8 cellular contexts compared by ENCODE assay signal in the genomic region with DNA sequence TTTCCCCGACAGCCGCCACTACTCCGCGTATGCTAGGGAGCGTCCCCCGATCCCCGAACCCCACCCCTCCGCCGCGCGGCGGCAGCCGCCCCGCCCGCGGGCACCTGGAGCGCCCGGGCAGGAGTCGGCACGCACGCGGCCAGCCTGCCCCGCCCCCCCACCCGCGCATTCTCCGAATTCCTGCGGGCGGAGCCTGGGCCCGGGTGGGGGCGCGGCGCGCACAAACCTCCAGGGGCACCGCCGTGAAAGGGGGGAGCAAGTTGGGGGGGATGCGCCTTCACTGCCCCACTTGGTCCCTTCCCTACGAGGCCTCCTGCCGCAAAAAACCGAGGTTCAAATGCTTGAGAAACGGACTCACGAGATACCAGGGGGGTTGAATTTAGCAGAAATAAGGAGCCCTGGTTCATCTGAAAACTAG. TPM values are rescaled to one million over a fixed set of nuclear protein-coding genes. Genes with fewer than 3 reads are reported as not detected.
DNase-seq lines count a peak whose midpoint lies in the region; ATAC-seq and TF ChIP-seq lines count a peak whose summit lies in the region.

No MANE protein-coding gene starts in this region.

- no peak for TF ChIP-seq CTCF in coronary artery (IDR thresholded peaks at IDR 0.05)
- TF ChIP-seq CTCF in lung (IDR thresholded peaks at IDR 0.05; ENCODE audit: control extremely low read depth, extremely low read depth): no peak
- TF ChIP-seq CTCF in tibial nerve (IDR thresholded peaks at IDR 0.05): no peak

- H3K27ac ChIP-seq in SJSA1 (peak overlapping the region; percentile 86), coronary artery (peak overlapping the region; percentile 67 to 95), lung (ENCODE audit: low read depth in 1 of 2, low read length in 1 of 2) (peak overlapping the region; percentile 70 to 94), tibial nerve (peak overlapping the region; percentile 76 to 94 (median 86))

- ATAC-seq in lung (ENCODE audit: insufficient read depth, low FRiP score): peak; percentile 37
- no peak for ATAC-seq in GM21619 (IDR thresholded peaks at IDR 0.05; ENCODE audit: unreplicated experiment)
- no peak for ATAC-seq in HG03097 (IDR thresholded peaks at IDR 0.05; ENCODE audit: low FRiP score, unreplicated experiment)

- H3K4me3 ChIP-seq in SJSA1: peak overlapping the region; percentile 87
- H3K4me3 ChIP-seq in coronary artery: peak overlapping the region; percentile 94
- H3K4me3 ChIP-seq in lung: peak overlapping the region; percentile 67
- peak overlapping the region; percentile 66 to 86 (median 80) for H3K4me3 ChIP-seq in tibial nerve

- DNase-seq in Daoy (ENCODE audit: low read depth) (peak; percentile 80), SJSA1 (ENCODE audit: low read depth in 1 of 2, low spot score in 2 of 2) (peak; percentile 78 to 84), coronary artery (ENCODE audit: low spot score) (no peak), lung (ENCODE audit: low spot score) (peak; percentile 60), tibial nerve (ENCODE audit: low spot score in 2 of 2) (no peak), amygdala (lab: John Stamatoyannopoulos, UW) (no peak)

- H3K9me3 ChIP-seq in SJSA1 (replicated peaks): no peaks in the 10 kb centered on the region
- H3K9me3 ChIP-seq in lung (ENCODE audit: control insufficient read depth in 2 of 2, insufficient read depth in 1 of 2, low read length in 1 of 2): no peaks in the 10 kb centered on the region
- H3K9me3 ChIP-seq in tibial nerve: no peaks in the 10 kb centered on the region

- TF ChIP-seq EP300 in tibial nerve (IDR thresholded peaks at IDR 0.05): no peak

- H3K36me3 ChIP-seq in SJSA1 (peaks cover 60% of the 10 kb centered on the region), lung (ENCODE audit: control insufficient read depth in 2 of 2, insufficient read depth in 2 of 2, low read length in 2 of 2) (no peaks in the 10 kb centered on the region), tibial nerve (peaks cover 0 to 4% (median 0%) of the 10 kb centered on the region in 3 donors)

- no peaks in the 10 kb centered on the region for H3K27me3 ChIP-seq in SJSA1 (replicated peaks)
- H3K27me3 ChIP-seq in lung (ENCODE audit: control insufficient read depth, insufficient read depth): no peaks in the 10 kb centered on the region
- no peaks in the 10 kb centered on the region for H3K27me3 ChIP-seq in tibial nerve

- TF ChIP-seq POLR2A in tibial nerve (IDR thresholded peaks at IDR 0.05): no peak

- H3K4me1 ChIP-seq in SJSA1 (replicated peaks): peaks cover 53% of the 10 kb centered on the region
- peaks cover 0 to 18% of the 10 kb centered on the region in 2 donors for H3K4me1 ChIP-seq in lung (ENCODE audit: control insufficient read depth in 2 of 2, insufficient read depth in 2 of 2, low read length in 2 of 2)
- peaks cover 0 to 71% (median 17%) of the 10 kb centered on the region in 4 donors for H3K4me1 ChIP-seq in tibial nerve

- 1% methylated on average over 39 to 41 of the region's 41 CpGs for WGBS in lung, 2 donors
- 0% methylated on average over 8 to 13 of the region's 41 CpGs for WGBS in tibial nerve, 2 donors

RNA-seq across cellular contexts. Expression of gene AJUBA, which starts 1.7 kb away (rescaled TPM):
- total RNA-seq in Daoy (2014; rRNA removed; shearing (Covaris generic)): 70.2 and 94.8 TPM in 2 replicates
- 116 and 125 TPM in 2 replicates for total RNA-seq in SJSA1 (2014; rRNA removed; shearing (Covaris generic))
- total RNA-seq in lung (10 to 100 TPM; 33.8 to 34.2 TPM), tibial nerve (10 to 100 TPM; 22.8 to 33.5 (median 28.4) TPM)
- 10 to 100 TPM in 1 of 2 donors, 1 to 10 TPM in 1; 7.2 to 23.7 TPM for polyA plus RNA-seq in lung

RNA-seq across cellular contexts. Expression of gene HAUS4, which starts 23.8 kb away (rescaled TPM):
- total RNA-seq in Daoy (2014; rRNA removed; shearing (Covaris generic)): 31.0 and 42.7 TPM in 2 replicates
- 37.3 and 39.5 TPM in 2 replicates for total RNA-seq in SJSA1 (2014; rRNA removed; shearing (Covaris generic))
- total RNA-seq in lung: 10 to 100 TPM; 47.2 to 49.0 TPM
- polyA plus RNA-seq in lung: 10 to 100 TPM; 28.3 to 45.5 TPM
- 100 to 1,000 TPM in 1 of 4 donors, 10 to 100 TPM in 3; 52.1 to 104 (median 74.3) TPM for total RNA-seq in tibial nerve

RNA-seq across cellular contexts. Expression of gene C14orf93, which starts 29.3 kb away (rescaled TPM):
- 4.6 and 7.8 TPM in 2 replicates for total RNA-seq in Daoy (2014; rRNA removed; shearing (Covaris generic))
- 3.2 and 6.5 TPM in 2 replicates for total RNA-seq in SJSA1 (2014; rRNA removed; shearing (Covaris generic))
- 10 to 100 TPM; 10.3 to 14.9 TPM for total RNA-seq in lung
- polyA plus RNA-seq in lung: 1 to 10 TPM; 7.5 to 8.4 TPM
- total RNA-seq in tibial nerve: 10 to 100 TPM in 1 of 4 donors, 1 to 10 TPM in 3; 8.4 to 18.6 (median 9.5) TPM

RNA-seq across cellular contexts. Expression of gene PRMT5, which starts 51.5 kb away (rescaled TPM):
- 150 and 184 TPM in 2 replicates for total RNA-seq in Daoy (2014; rRNA removed; shearing (Covaris generic))
- 43.9 and 67.8 TPM in 2 replicates for total RNA-seq in SJSA1 (2014; rRNA removed; shearing (Covaris generic))
- total RNA-seq in lung (10 to 100 TPM; 45.6 to 54.7 TPM), tibial nerve (10 to 100 TPM; 60.6 to 82.5 (median 76.8) TPM)
- 10 to 100 TPM; 19.2 to 56.5 TPM for polyA plus RNA-seq in lung

RNA-seq across cellular contexts. Expression of gene PSMB5, which starts 54.0 kb away (rescaled TPM):
- total RNA-seq in Daoy (2014; rRNA removed; shearing (Covaris generic)): 476 and 523 TPM in 2 replicates
- 226 and 255 TPM in 2 replicates for total RNA-seq in SJSA1 (2014; rRNA removed; shearing (Covaris generic))
- total RNA-seq in lung (100 to 1,000 TPM in 1 of 2 donors, 10 to 100 TPM in 1; 64.8 to 107 TPM), tibial nerve (100 to 1,000 TPM in 3 of 4 donors, 10 to 100 TPM in 1; 90.2 to 154 (median 113) TPM)
- 100 to 1,000 TPM in 1 of 2 donors, 10 to 100 TPM in 1; 94.6 to 147 TPM for polyA plus RNA-seq in lung

Comparison
In these comparisons a context has a peak if more than half of its experiments do, and no peak if none do; other contexts are left out.
1. DNase-seq: peak in Daoy (single experiment), SJSA1 (2 of 2) and lung (single experiment); none in coronary artery (single experiment), tibial nerve (0 of 2) and amygdala (0 of 56).
2. Peak in every context shown above with its lines, with median percentiles within 50 percentile points of each other: H3K27ac ChIP-seq and H3K4me3 ChIP-seq.